ENCODE assay signal across 8 cellular contexts in genomic region chr2:206159346-206160123, GRCh38. TPM values are rescaled to one million over a fixed set of nuclear protein-coding genes. Genes with fewer than 3 reads are reported as not detected.
A peak's percentile ranks its signal among the peaks of the same experiment; 100 is the strongest.
DNase-seq lines count a peak whose midpoint lies in the region; ATAC-seq and TF ChIP-seq lines count a peak whose summit lies in the region.

Gene EEF1B2, plus strand, starts transcription at chr2:206159895. Its CDS starts 85 bp downstream, at chr2:206159980.
Gene NDUFS1, minus strand, starts transcription at chr2:206159444. Its CDS starts 5,766 bp downstream, at chr2:206153678.

- no peaks in the 10 kb centered on the region for H3K36me3 ChIP-seq in ovary
- H3K36me3 ChIP-seq in thyroid gland: peaks cover 13 to 28% of the 10 kb centered on the region in 2 donors

- peak within 1 kb of the TSS; percentile 88 for H3K4me3 Mint-ChIP-seq in activated naive CD8-positive, alpha-beta T cell treated with anti-CD3 and anti-CD28 coated beads, Interleukin-2, amount 50 U/mL, for 24 hours

- WGBS in ovary, 3 donors: 0 to 1% (median 1%) methylated on average over 64 of the region's 64 CpGs
- 1% methylated on average over 49 of the region's 64 CpGs for WGBS in thyroid gland, 2 donors

- peaks cover 57% of the 10 kb centered on the region for H3K4me1 Mint-ChIP-seq in activated naive CD8-positive, alpha-beta T cell treated with anti-CD3 and anti-CD28 coated beads, Interleukin-2, amount 50 U/mL, for 24 hours

- TF ChIP-seq CTCF in GM12865 (IDR thresholded peaks at IDR 0.05; ENCODE audit: insufficient read depth, low read depth, low read length, missing control alignments) (no peak), ovary (IDR thresholded peaks at IDR 0.05) (no peak), thyroid gland (IDR thresholded peaks at IDR 0.05) (no peak)

- no peaks in the 10 kb centered on the region for H3K9me3 ChIP-seq in ovary
- H3K9me3 ChIP-seq in thyroid gland: no peaks in the 10 kb centered on the region

- TF ChIP-seq EP300 in ovary (IDR thresholded peaks at IDR 0.05): peak; percentile 75

- H3K27ac Mint-ChIP-seq in activated naive CD8-positive, alpha-beta T cell treated with anti-CD3 and anti-CD28 coated beads, Interleukin-2, amount 50 U/mL, for 24 hours: peak within 1 kb of the TSS; percentile 87

- no peaks in the 10 kb centered on the region for H3K27me3 Mint-ChIP-seq in activated naive CD8-positive, alpha-beta T cell treated with anti-CD3 and anti-CD28 coated beads, Interleukin-2, amount 50 U/mL, for 24 hours

- peaks cover 57% of the 10 kb centered on the region for H3K36me3 Mint-ChIP-seq in activated naive CD8-positive, alpha-beta T cell treated with anti-CD3 and anti-CD28 coated beads, Interleukin-2, amount 50 U/mL, for 24 hours (ENCODE audit: low read depth)

- H3K27ac ChIP-seq in ovary (peak within 1 kb of the TSS; percentile 77 to 83), thyroid gland (peak within 1 kb of the TSS; percentile 76 to 95 (median 89))

- ATAC-seq in HG02763 (IDR thresholded peaks at IDR 0.05; ENCODE audit: unreplicated experiment) (peak; percentile 89), Right ventricle myocardium inferior (peak; percentile 97)
- ATAC-seq in activated naive CD8-positive, alpha-beta T cell treated with anti-CD3 and anti-CD28 coated beads, Interleukin-2, amount 50 U/mL, for 24 hours: peak; percentile 92

- peak; percentile 53 for TF ChIP-seq POLR2A in ovary (IDR thresholded peaks at IDR 0.05)
- TF ChIP-seq POLR2A in thyroid gland (IDR thresholded peaks at IDR 0.05): peak in 1 of 2 donors; percentile 78

- peak; percentile 99 for DNase-seq in GM12865 (ENCODE audit: low read depth)
- DNase-seq in NCI-H1417 treated with DMSO at 0.1 percent for 48 hours (lab: John Stamatoyannopoulos, UW): peak; percentile 72
- DNase-seq in SW480 (ENCODE audit: low spot score): peak; percentile 96
- peak; percentile 96 for DNase-seq in activated naive CD8-positive, alpha-beta T cell treated with anti-CD3 and anti-CD28 coated beads, Interleukin-2, amount 50 U/mL, for 24 hours
- DNase-seq in Right ventricle myocardium inferior (ENCODE audit: missing footprints): peak; percentile 99
- peak; percentile 95 to 97 (median 96) for DNase-seq in ovary
- DNase-seq in thyroid gland: peak; percentile 98 to 99

- H3K4me3 ChIP-seq in GM12865 (ENCODE audit: low read depth, low read length): peak within 1 kb of the TSS; percentile 100
- H3K4me3 ChIP-seq in ovary: peak within 1 kb of the TSS; percentile 90
- peak within 1 kb of the TSS; percentile 50 to 78 (median 75) for H3K4me3 ChIP-seq in thyroid gland (replicated peaks in 1 of 3)

- intact Hi-C loops in Right ventricle myocardium inferior (cut with DNase I) (loop anchor here (5.0 to 10.0 kb wide), 3 partner anchors 72 to 283 kb away; partner anchors contain the start of genes ADAM23 and INO80D), ovary (cut with DNase I) (no loop called here), thyroid gland (cut with DNase I) (no loop called here)

- H3K9me3 Mint-ChIP-seq in activated naive CD8-positive, alpha-beta T cell treated with anti-CD3 and anti-CD28 coated beads, Interleukin-2, amount 50 U/mL, for 24 hours: no peaks in the 10 kb centered on the region

- H3K27me3 ChIP-seq in ovary (no peaks in the 10 kb centered on the region), thyroid gland (no peaks in the 10 kb centered on the region)

- H3K4me1 ChIP-seq in ovary (ENCODE audit: insufficient read depth) (peaks cover 10% of the 10 kb centered on the region), thyroid gland (peaks cover 10 to 23% of the 10 kb centered on the region in 2 donors)

RNA-seq across cellular contexts. Expression of gene EEF1B2, which starts in this region (rescaled TPM):
- total RNA-seq in Right ventricle myocardium inferior (283 TPM), ovary (100 to 1,000 TPM; 647 to 983 (median 768) TPM), thyroid gland (100 to 1,000 TPM; 252 to 766 (median 327) TPM)
- polyA plus RNA-seq in ovary: 1,000 to 10,000 TPM; 1,190 to 1,651 TPM

RNA-seq across cellular contexts. Expression of gene NDUFS1, which starts in this region (rescaled TPM):
- total RNA-seq in Right ventricle myocardium inferior: 468 TPM
- total RNA-seq in ovary: 10 to 100 TPM; 29.6 to 75.7 (median 58.3) TPM
- 10 to 100 TPM; 17.3 to 86.7 TPM for polyA plus RNA-seq in ovary
- total RNA-seq in thyroid gland: 100 to 1,000 TPM in 1 of 4 donors, 10 to 100 TPM in 3; 50.9 to 162 (median 82.8) TPM

Comparison
In these comparisons a context has a peak if more than half of its experiments do, and no peak if none do; other contexts are left out.
1. Peak in every context shown above with its lines: DNase-seq, ATAC-seq, H3K4me3 ChIP-seq and H3K27ac ChIP-seq.